Comparison of ENCODE assay signal across 1 cellular context in the genomic region with DNA sequence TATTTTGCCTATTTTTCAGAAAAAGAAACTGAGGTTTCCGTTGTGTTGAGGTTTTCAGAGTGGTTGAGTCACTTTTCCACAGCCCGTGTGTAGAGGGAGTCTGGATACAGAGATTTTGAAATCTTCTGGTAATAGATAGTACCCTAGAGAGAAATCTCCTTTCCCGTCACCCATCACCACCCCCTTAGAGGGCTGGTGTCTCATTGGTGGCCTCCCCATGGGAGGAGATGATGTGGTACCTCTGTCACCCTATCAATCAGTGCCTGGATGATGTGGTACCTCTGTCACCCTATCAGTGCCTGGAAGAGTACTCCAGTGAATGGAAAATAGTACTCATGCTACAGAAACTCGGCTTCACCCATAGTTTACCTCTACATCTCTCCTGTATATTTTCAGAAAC.
TF ChIP-seq lines count a peak whose summit lies in the region.

No MANE protein-coding gene starts in this region.

TF ChIP-seq in HEK293, 187 proteins besides CTCF, POLR2A, EP300 and RAD21 (continued from another document):
- TF ChIP-seq ZNF518A (tag by site-specific recombination; conservative IDR thresholded peaks at IDR 0.05; ENCODE audit: low read depth) (no peak), ZNF423 (tag by site-specific recombination; IDR thresholded peaks at IDR 0.05) (no peak), HOXD13 (CRISPR knock-in tag; IDR thresholded peaks at IDR 0.05; ENCODE audit: borderline replicate concordance) (no peak)
